Comparison of ENCODE assay signal across 15 cellular contexts in genomic region chr20:39602649-39603048, GRCh38.
DNase-seq lines count a peak whose midpoint lies in the region; ATAC-seq and TF ChIP-seq lines count a peak whose summit lies in the region.
"Had no signal": no experiment of that assay in that cellular context is flagged by ENCODE, and none has a peak within 500 bp of the region (broad histone marks: within the 10 kb centered on the region; RNA-seq: fewer than 3 reads in every experiment).

No MANE protein-coding gene starts in this region.

- H3K79me2 ChIP-seq in GM23338 (replicated peaks; ENCODE audit: insufficient read depth) = no peaks in the 10 kb centered on the region
- no peaks in the 10 kb centered on the region for H3K79me2 ChIP-seq in neural progenitor cell (ENCODE audit: low read depth)

- H3K27ac Mint-ChIP-seq in GM23338 = 0 out of 2 replicates have a peak overlapping the region, but pooled peaks have one; percentile 68
- H3K27ac Mint-ChIP-seq in WTC11 = no peak overlapping the region
- H3K27ac Mint-ChIP-seq in neural progenitor cell = no peak overlapping the region
- H3K27ac Mint-ChIP-seq: CD4-positive, alpha-beta memory T cell had no signal

- H3K27me3 ChIP-seq in GM23338 (ENCODE audit: insufficient read depth) (no peaks in the 10 kb centered on the region), neural progenitor cell (no peaks in the 10 kb centered on the region)

- H3K4me3 Mint-ChIP-seq in GM23338 (no peak overlapping the region), WTC11 (no peak overlapping the region), neural progenitor cell (no peak overlapping the region)
- H3K4me3 Mint-ChIP-seq: CD4-positive, alpha-beta memory T cell had no signal

- ATAC-seq in GM23338 (no peak), WTC11 (peak; percentile 43), GM21737 (IDR thresholded peaks at IDR 0.05; ENCODE audit: unreplicated experiment) (no peak)
- ATAC-seq: HCT116 had no signal

- intact Hi-C loops in head of caudate nucleus (cut with DNase I) = no loop called here

- H3K27ac ChIP-seq in GM23338 (ENCODE audit: low read depth) (no peak overlapping the region), neural progenitor cell (no peak overlapping the region)

- POLR2A ChIA-PET in WTC11 (lab: Charles Lee) = no interaction called here

- H4K20me1 ChIP-seq in GM23338 (replicated peaks; ENCODE audit: insufficient read depth) (no peaks in the 10 kb centered on the region), neural progenitor cell (ENCODE audit: low read depth) (no peaks in the 10 kb centered on the region)

- peak; percentile 28 for DNase-seq in GM23338 (ENCODE audit: low spot score)
- peak; percentile 55 for DNase-seq in MV-4-11 (lab: John Stamatoyannopoulos, UW)
- DNase-seq in WTC11 (ENCODE audit: low spot score) = no peak
- DNase-seq in neural progenitor cell (ENCODE audit: low spot score) = no peak
- no peak for DNase-seq in head of caudate nucleus
- DNase-seq: C1 segment of cervical spinal cord; Calu3; CD4-positive, alpha-beta memory T cell; COR-L47; DMS53; DMS79 treated with DMSO at 0.1 percent for 48 hours; GF-D8; H7 had no signal

- no peaks in the 10 kb centered on the region for H3K9me3 ChIP-seq in neural progenitor cell (ENCODE audit: low read depth)

- H3K4me2 ChIP-seq in GM23338 (no peak overlapping the region), neural progenitor cell (peak overlapping the region; percentile 25)

- peaks cover 6% of the 10 kb centered on the region; the same call in 1 of the 2 replicates for H3K9me2 ChIP-seq in GM23338 (ENCODE audit: insufficient read depth)

- H2AFZ ChIP-seq in GM23338 (peak overlapping the region; percentile 96; the same call in 1 of the 2 replicates), neural progenitor cell (replicated peaks) (peak overlapping the region; percentile 7)

- H3K4me1 ChIP-seq in GM23338 (ENCODE audit: insufficient read depth) (peaks cover 6% of the 10 kb centered on the region), neural progenitor cell (peaks cover 13% of the 10 kb centered on the region)

- H3K27me3 Mint-ChIP-seq in GM23338 (ENCODE audit: insufficient read depth, low read depth, poor library complexity) (peaks cover 2% of the 10 kb centered on the region), WTC11 (ENCODE audit: low read depth) (peaks cover 4% of the 10 kb centered on the region), neural progenitor cell (ENCODE audit: insufficient read depth, low read depth) (peaks cover 2% of the 10 kb centered on the region)

- H3K4me1 Mint-ChIP-seq in GM23338 (peaks cover 10% of the 10 kb centered on the region; the same call in 2 of the 3 replicates), WTC11 (peaks cover 13% of the 10 kb centered on the region), neural progenitor cell (peaks cover 7% of the 10 kb centered on the region)
- H3K4me1 Mint-ChIP-seq: CD4-positive, alpha-beta memory T cell had no signal

- H3K36me3 ChIP-seq in GM23338 (ENCODE audit: insufficient read depth) (no peaks in the 10 kb centered on the region), neural progenitor cell (no peaks in the 10 kb centered on the region)

- H3K9ac ChIP-seq in neural progenitor cell = no peak overlapping the region

- TF ChIP-seq CTCF in GM23338 (conservative IDR thresholded peaks at IDR 0.05; ENCODE audit: low read depth in 2 of 2) (no peak), WTC11 (IDR thresholded peaks at IDR 0.05) (no peak), neural progenitor cell (IDR thresholded peaks at IDR 0.05) (no peak)

- H3K9me3 Mint-ChIP-seq in GM23338 = no peaks in the 10 kb centered on the region
- no peaks in the 10 kb centered on the region for H3K9me3 Mint-ChIP-seq in WTC11
- no peaks in the 10 kb centered on the region for H3K9me3 Mint-ChIP-seq in neural progenitor cell

- H3F3A ChIP-seq in GM23338 (replicated peaks; ENCODE audit: low read depth) (no peaks in the 10 kb centered on the region), neural progenitor cell (ENCODE audit: low read depth) (no peaks in the 10 kb centered on the region)

- CTCF ChIA-PET in WTC11 (lab: Charles Lee) = interaction anchor here (1.1 kb wide), 1 partner anchor 64 kb away, joined by 3 read pairs; no protein-coding TSS in a partner anchor

- H3K4me3 ChIP-seq in GM23338 (no peak overlapping the region), neural progenitor cell (no peak overlapping the region)

- H3K36me3 Mint-ChIP-seq in GM23338 (ENCODE audit: low read depth) (no peaks in the 10 kb centered on the region), WTC11 (no peaks in the 10 kb centered on the region), neural progenitor cell (no peaks in the 10 kb centered on the region)
- H3K36me3 Mint-ChIP-seq: CD4-positive, alpha-beta memory T cell had no signal

TF ChIP-seq in GM23338, 12 proteins besides CTCF, POLR2A, EP300 and RAD21:
- TF ChIP-seq ETS1 (IDR thresholded peaks at IDR 0.05) (no peak), JUNB (IDR thresholded peaks at IDR 0.05; ENCODE audit: unreplicated experiment) (no peak), ZNF114 (CRISPR knock-in tag; IDR thresholded peaks at IDR 0.05) (no peak)

TF ChIP-seq in WTC11, 78 proteins besides CTCF, POLR2A, EP300 and RAD21 (continues in another document):
- TF ChIP-seq ETV6 (CRISPR knock-in tag; IDR thresholded peaks at IDR 0.05) = no peak
- TF ChIP-seq NFATC4 (CRISPR knock-in tag; IDR thresholded peaks at IDR 0.05) = no peak
- no peak for TF ChIP-seq CBFB (CRISPR knock-in tag; IDR thresholded peaks at IDR 0.05; ENCODE audit: low read depth)
- TF ChIP-seq ATF2 (CRISPR knock-in tag; IDR thresholded peaks at IDR 0.05; ENCODE audit: borderline replicate concordance, low read depth) = no peak
- TF ChIP-seq ZNF423 (CRISPR knock-in tag; IDR thresholded peaks at IDR 0.05) = no peak
- TF ChIP-seq FOXK1 (CRISPR knock-in tag; IDR thresholded peaks at IDR 0.05) = no peak
- no peak for TF ChIP-seq ESRRA (CRISPR knock-in tag; IDR thresholded peaks at IDR 0.05; ENCODE audit: borderline replicate concordance)
- TF ChIP-seq, protein P1, sequence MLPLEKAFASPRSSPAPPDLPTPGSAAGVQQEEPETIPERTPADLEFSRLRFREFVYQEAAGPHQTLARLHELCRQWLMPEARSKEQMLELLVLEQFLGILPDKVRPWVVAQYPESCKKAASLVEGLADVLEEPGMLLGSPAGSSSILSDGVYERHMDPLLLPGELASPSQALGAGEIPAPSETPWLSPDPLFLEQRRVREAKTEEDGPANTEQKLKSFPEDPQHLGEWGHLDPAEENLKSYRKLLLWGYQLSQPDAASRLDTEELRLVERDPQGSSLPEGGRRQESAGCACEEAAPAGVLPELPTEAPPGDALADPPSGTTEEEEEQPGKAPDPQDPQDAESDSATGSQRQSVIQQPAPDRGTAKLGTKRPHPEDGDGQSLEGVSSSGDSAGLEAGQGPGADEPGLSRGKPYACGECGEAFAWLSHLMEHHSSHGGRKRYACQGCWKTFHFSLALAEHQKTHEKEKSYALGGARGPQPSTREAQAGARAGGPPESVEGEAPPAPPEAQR (CRISPR knock-in tag; IDR thresholded peaks at IDR 0.05) = no peak
- TF ChIP-seq, protein P2, sequence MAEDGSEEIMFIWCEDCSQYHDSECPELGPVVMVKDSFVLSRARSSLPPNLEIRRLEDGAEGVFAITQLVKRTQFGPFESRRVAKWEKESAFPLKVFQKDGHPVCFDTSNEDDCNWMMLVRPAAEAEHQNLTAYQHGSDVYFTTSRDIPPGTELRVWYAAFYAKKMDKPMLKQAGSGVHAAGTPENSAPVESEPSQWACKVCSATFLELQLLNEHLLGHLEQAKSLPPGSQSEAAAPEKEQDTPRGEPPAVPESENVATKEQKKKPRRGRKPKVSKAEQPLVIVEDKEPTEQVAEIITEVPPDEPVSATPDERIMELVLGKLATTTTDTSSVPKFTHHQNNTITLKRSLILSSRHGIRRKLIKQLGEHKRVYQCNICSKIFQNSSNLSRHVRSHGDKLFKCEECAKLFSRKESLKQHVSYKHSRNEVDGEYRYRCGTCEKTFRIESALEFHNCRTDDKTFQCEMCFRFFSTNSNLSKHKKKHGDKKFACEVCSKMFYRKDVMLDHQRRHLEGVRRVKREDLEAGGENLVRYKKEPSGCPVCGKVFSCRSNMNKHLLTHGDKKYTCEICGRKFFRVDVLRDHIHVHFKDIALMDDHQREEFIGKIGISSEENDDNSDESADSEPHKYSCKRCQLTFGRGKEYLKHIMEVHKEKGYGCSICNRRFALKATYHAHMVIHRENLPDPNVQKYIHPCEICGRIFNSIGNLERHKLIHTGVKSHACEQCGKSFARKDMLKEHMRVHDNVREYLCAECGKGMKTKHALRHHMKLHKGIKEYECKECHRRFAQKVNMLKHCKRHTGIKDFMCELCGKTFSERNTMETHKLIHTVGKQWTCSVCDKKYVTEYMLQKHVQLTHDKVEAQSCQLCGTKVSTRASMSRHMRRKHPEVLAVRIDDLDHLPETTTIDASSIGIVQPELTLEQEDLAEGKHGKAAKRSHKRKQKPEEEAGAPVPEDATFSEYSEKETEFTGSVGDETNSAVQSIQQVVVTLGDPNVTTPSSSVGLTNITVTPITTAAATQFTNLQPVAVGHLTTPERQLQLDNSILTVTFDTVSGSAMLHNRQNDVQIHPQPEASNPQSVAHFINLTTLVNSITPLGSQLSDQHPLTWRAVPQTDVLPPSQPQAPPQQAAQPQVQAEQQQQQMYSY (CRISPR knock-in tag; IDR thresholded peaks at IDR 0.05) = no peak
- no peak for TF ChIP-seq MLX (CRISPR knock-in tag; IDR thresholded peaks at IDR 0.05)
- TF ChIP-seq FOXP1 (CRISPR knock-in tag; IDR thresholded peaks at IDR 0.05; ENCODE audit: borderline replicate concordance) = no peak

Comparison
In these comparisons a context has a peak if more than half of its experiments do, and no peak if none do; other contexts are left out.
1. DNase-seq: peak in GM23338 (single experiment) and MV-4-11 (single experiment); none in WTC11 (single experiment), neural progenitor cell (single experiment) and head of caudate nucleus (0 of 42).